Comparison of ENCODE assay signal across 9 cellular contexts in the genomic region with DNA sequence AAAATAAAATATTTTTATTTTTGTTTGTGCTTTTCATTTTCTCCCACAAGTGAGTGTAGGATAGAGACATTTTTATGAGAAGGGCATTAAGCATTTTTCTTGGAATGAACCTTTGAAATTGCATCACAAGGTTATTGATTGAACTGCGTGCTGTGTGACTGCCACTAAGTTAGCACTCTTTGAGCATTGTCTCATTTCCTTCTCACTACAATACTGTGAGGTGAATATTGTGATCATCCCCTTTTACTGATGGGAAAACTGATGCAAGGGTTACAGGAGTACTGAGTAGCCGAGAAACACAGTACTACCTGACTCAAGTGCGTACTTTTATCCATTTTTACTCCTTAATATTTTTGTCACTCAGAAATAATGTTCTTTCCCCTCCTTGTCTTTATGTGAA. TPM values are rescaled to one million over a fixed set of nuclear protein-coding genes. Genes with fewer than 3 reads are reported as not detected.
DNase-seq lines count a peak whose midpoint lies in the region; ATAC-seq and TF ChIP-seq lines count a peak whose summit lies in the region.
"Had no signal": no experiment of that assay in that cellular context is flagged by ENCODE, and none has a peak within 500 bp of the region (broad histone marks: within the 10 kb centered on the region; RNA-seq: fewer than 3 reads in every experiment).

No MANE protein-coding gene starts in this region.

- no peaks in the 10 kb centered on the region for H3K36me3 ChIP-seq in gastrocnemius medialis

- DNase-seq in G401 (ENCODE audit: low spot score) (peak; percentile 34), foreskin fibroblast (peak in 1 of 2 donors; percentile 11), gastrocnemius medialis (no peak), posterior vena cava (ENCODE audit: low spot score) (no peak), NCI-H774 (lab: John Stamatoyannopoulos, UW) (no peak), putamen (ENCODE audit: low spot score) (no peak)
- DNase-seq in activated CD8-positive, alpha-beta T cell treated with anti-CD3 and anti-CD28 coated beads, Interleukin-2, amount 10 ng/mL, durations not matched to agents 7 days and 5 days = no peak
- DNase-seq in activated CD8-positive, alpha-beta memory T cell treated with anti-CD3 and anti-CD28 coated beads for 24 hours = no peak
- DNase-seq: activated gamma-delta T cell treated with Interleukin-2 at 50 U/mL for 16 hours had no signal

- H3K27me3 Mint-ChIP-seq in activated CD8-positive, alpha-beta T cell treated with anti-CD3 and anti-CD28 coated beads, Interleukin-2, amount 10 ng/mL, durations not matched to agents 7 days and 5 days (ENCODE audit: low read depth) = no peaks in the 10 kb centered on the region

- H3K27me3 ChIP-seq in gastrocnemius medialis = no peaks in the 10 kb centered on the region

- POLR2A ChIA-PET in activated CD8-positive, alpha-beta T cell treated with anti-CD3 and anti-CD28 coated beads, Interleukin-2, amount 10 ng/mL, durations not matched to agents 7 days and 5 days (lab: Charles Lee) = interaction anchor here (0.6 kb wide), 2 partner anchors 222 to 793 kb away, joined by 5 read pairs; no protein-coding TSS in a partner anchor

- H3K36me3 Mint-ChIP-seq in activated CD8-positive, alpha-beta T cell treated with anti-CD3 and anti-CD28 coated beads, Interleukin-2, amount 10 ng/mL, durations not matched to agents 7 days and 5 days (ENCODE audit: low read depth) = peaks cover 9% of the 10 kb centered on the region

- H3K4me1 ChIP-seq in gastrocnemius medialis = peaks cover 36 to 43% of the 10 kb centered on the region in 2 donors

- no peak for TF ChIP-seq POLR2A in gastrocnemius medialis (IDR thresholded peaks at IDR 0.05)

- peak overlapping the region; percentile 90 to 96 (median 94) for H3K27ac ChIP-seq in gastrocnemius medialis

- peak overlapping the region; percentile 4 for H3K4me3 Mint-ChIP-seq in activated CD8-positive, alpha-beta T cell treated with anti-CD3 and anti-CD28 coated beads, Interleukin-2, amount 10 ng/mL, durations not matched to agents 7 days and 5 days

- CTCF ChIA-PET in activated CD8-positive, alpha-beta T cell treated with anti-CD3 and anti-CD28 coated beads, Interleukin-2, amount 10 ng/mL, durations not matched to agents 7 days and 5 days (lab: Charles Lee) = interaction anchor here (1.0 kb wide), 1 partner anchor 222 kb away, joined by 4 read pairs; a partner anchor contains a TSS

- no peaks in the 10 kb centered on the region for H3K9me3 ChIP-seq in gastrocnemius medialis

- intact Hi-C loops in gastrocnemius medialis (cut with DNase I; ENCODE audit: low total_unique reads) = loop anchor here (10.0 kb wide), 3 partner anchors 642 to 982 kb away; a partner anchor contains a TSS
- intact Hi-C loops in posterior vena cava (cut with DNase I) = no loop called here

- TF ChIP-seq CTCF in foreskin fibroblast (IDR thresholded peaks at IDR 0.05; ENCODE audit: low read depth, low read length) = no peak
- no peak for TF ChIP-seq CTCF in gastrocnemius medialis (IDR thresholded peaks at IDR 0.05 in 4 of 5, conservative IDR thresholded peaks at IDR 0.05 in 1 of 5)

- H3K9me3 Mint-ChIP-seq in activated CD8-positive, alpha-beta T cell treated with anti-CD3 and anti-CD28 coated beads, Interleukin-2, amount 10 ng/mL, durations not matched to agents 7 days and 5 days (ENCODE audit: insufficient read depth) = no peaks in the 10 kb centered on the region

- no peak overlapping the region for H3K27ac Mint-ChIP-seq in activated CD8-positive, alpha-beta T cell treated with anti-CD3 and anti-CD28 coated beads, Interleukin-2, amount 10 ng/mL, durations not matched to agents 7 days and 5 days

- H3K4me1 Mint-ChIP-seq in activated CD8-positive, alpha-beta T cell treated with anti-CD3 and anti-CD28 coated beads, Interleukin-2, amount 10 ng/mL, durations not matched to agents 7 days and 5 days (ENCODE audit: low read depth) = peaks cover 37% of the 10 kb centered on the region

- H3K4me3 ChIP-seq in foreskin fibroblast (ENCODE audit: low read depth in 1 of 2, low read length in 2 of 2) (peak overlapping the region; percentile 60 to 97), gastrocnemius medialis (peak overlapping the region; percentile 26 to 80 (median 30))

- no peak for ATAC-seq in activated CD8-positive, alpha-beta T cell treated with anti-CD3 and anti-CD28 coated beads, Interleukin-2, amount 10 ng/mL, durations not matched to agents 7 days and 5 days
- no peak for ATAC-seq in gastrocnemius medialis

- in situ Hi-C loops in G401 (cut with HindIII; ENCODE audit: low sequenced_read_pairs) (no loop called here), gastrocnemius medialis (cut with MboI; ENCODE audit: low sequenced_read_pairs in 4 of 4) (no loop called here)

RNA-seq across cellular contexts. Expression of a gene that starts 2.0 kb away (rescaled TPM):
- total RNA-seq in G401 (2014; rRNA removed; shearing (Covaris generic)) = 7.8 and 8.0 TPM in 2 replicates
- 10 to 100 TPM; 14.8 to 15.7 TPM for total RNA-seq in activated CD8-positive, alpha-beta T cell treated with anti-CD3 and anti-CD28 coated beads, Interleukin-2, amount 10 ng/mL, durations not matched to agents 7 days and 5 days
- total RNA-seq in gastrocnemius medialis (10 to 100 TPM in 3 of 4 donors, 1 to 10 TPM in 1; 9.8 to 21.9 (median 11.3) TPM), posterior vena cava (10 to 100 TPM; 37.4 to 60.8 TPM)
